ENCODE assay signal across 16 cellular contexts in genomic region chrX:39167791-39168190, GRCh38.
DNase-seq lines count a peak whose midpoint lies in the region; ATAC-seq and TF ChIP-seq lines count a peak whose summit lies in the region.
"Had no signal": no experiment of that assay in that cellular context is flagged by ENCODE, and none has a peak within 500 bp of the region (broad histone marks: within the 10 kb centered on the region; RNA-seq: fewer than 3 reads in every experiment).

No MANE protein-coding gene starts in this region.

- H3K27ac ChIP-seq in WERI-Rb-1, result no peak overlapping the region
- H3K27ac ChIP-seq: transverse colon had no signal

- no peak for TF ChIP-seq CTCF in WERI-Rb-1 (IDR thresholded peaks at IDR 0.05; ENCODE audit: low read depth, low read length)
- no peak for TF ChIP-seq CTCF in mesothelial cell of epicardium (IDR thresholded peaks at IDR 0.05; ENCODE audit: unreplicated experiment)

- DNase-seq in activated CD4-positive, alpha-beta T cell treated with anti-CD3 and anti-CD28 coated beads for 48 hours, result peak; percentile 6
- no peak for DNase-seq in activated CD4-positive, alpha-beta T cell treated with anti-CD3 and anti-CD28 coated beads for 4 hours
- DNase-seq in kidney tubule cell (ENCODE audit: low spot score) (peak; percentile 69), SW480 (ENCODE audit: low spot score) (no peak), WERI-Rb-1 (no peak), mesothelial cell of epicardium (ENCODE audit: low spot score in 2 of 2, unreplicated experiment in 2 of 2) (no peak)
- DNase-seq: ACHN; activated CD4-positive, alpha-beta T cell treated with anti-CD3 and anti-CD28 coated beads, Interleukin-2, amount 10 ng/mL, durations not matched to agents 24 days and 14 days; activated gamma-delta T cell; midbrain; stimulated activated CD4-positive, alpha-beta T cell treated with anti-CD3 and anti-CD28 coated beads, Interleukin-12 subunit alpha, Interleukin-12 subunit beta, amount 100 ng/mL, for 4 hours; T-cell; transverse colon had no signal

- no peaks in the 10 kb centered on the region for H3K36me3 ChIP-seq in WERI-Rb-1
- H3K36me3 ChIP-seq: transverse colon had no signal

- H3K4me3 ChIP-seq in WERI-Rb-1 (ENCODE audit: low read depth, low read length), result no peak overlapping the region
- H3K4me3 ChIP-seq: transverse colon had no signal

- peaks cover 10% of the 10 kb centered on the region for H3K9me3 Mint-ChIP-seq in mesothelial cell of epicardium
- H3K9me3 Mint-ChIP-seq: activated CD4-positive, alpha-beta T cell treated with anti-CD3 and anti-CD28 coated beads, Interleukin-2, amount 10 ng/mL, durations not matched to agents 24 days and 14 days; T-cell had no signal

- no peak overlapping the region for H3K4me3 Mint-ChIP-seq in mesothelial cell of epicardium
- H3K4me3 Mint-ChIP-seq: activated CD4-positive, alpha-beta T cell treated with anti-CD3 and anti-CD28 coated beads, Interleukin-2, amount 10 ng/mL, durations not matched to agents 24 days and 14 days; brain; T-cell had no signal

- no peaks in the 10 kb centered on the region for H3K9me3 ChIP-seq in WERI-Rb-1 (ENCODE audit: severe bottlenecking)
- H3K9me3 ChIP-seq: transverse colon had no signal

- peak; percentile 84 for ATAC-seq in GM21423 (IDR thresholded peaks at IDR 0.05; ENCODE audit: unreplicated experiment)
- ATAC-seq in HG03460 (IDR thresholded peaks at IDR 0.05; ENCODE audit: unreplicated experiment), result peak; percentile 75
- ATAC-seq: T-cell had no signal

- no peak overlapping the region for H3K27ac Mint-ChIP-seq in mesothelial cell of epicardium
- H3K27ac Mint-ChIP-seq: T-cell had no signal

- H3K36me3 Mint-ChIP-seq in mesothelial cell of epicardium, result no peaks in the 10 kb centered on the region
- H3K36me3 Mint-ChIP-seq: brain, T-cell had no signal

- H3K27me3 ChIP-seq in WERI-Rb-1 (ENCODE audit: insufficient read depth, low read depth, severe bottlenecking), result peaks cover 6% of the 10 kb centered on the region
- H3K27me3 ChIP-seq: transverse colon had no signal

- peaks cover 14% of the 10 kb centered on the region for H3K27me3 Mint-ChIP-seq in mesothelial cell of epicardium (ENCODE audit: low read depth)

- H3K4me1 Mint-ChIP-seq in mesothelial cell of epicardium, result peaks cover 4% of the 10 kb centered on the region

Comparison
In these comparisons a context has a peak if more than half of its experiments do, and no peak if none do; other contexts are left out.
1. DNase-seq: peak in activated CD4-positive, alpha-beta T cell treated with anti-CD3 and anti-CD28 coated beads for 48 hours (single experiment) and kidney tubule cell (single experiment); none in activated CD4-positive, alpha-beta T cell treated with anti-CD3 and anti-CD28 coated beads for 4 hours (0 of 2), SW480 (single experiment), WERI-Rb-1 (single experiment) and mesothelial cell of epicardium (0 of 2).